15 cellular contexts compared by ENCODE assay signal in genomic region chr12:33116284-33116683, GRCh38.
DNase-seq lines count a peak whose midpoint lies in the region; ATAC-seq, FAIRE-seq and TF ChIP-seq lines count a peak whose summit lies in the region.
"Had no signal": no experiment of that assay in that cellular context is flagged by ENCODE, and none has a peak within 500 bp of the region (broad histone marks: within the 10 kb centered on the region; RNA-seq: fewer than 3 reads in every experiment).

No MANE protein-coding gene starts in this region.

- no peaks in the 10 kb centered on the region for H3K79me1 ChIP-seq in H1 (ENCODE audit: low read depth, low read length)

- H3K27me3 ChIP-seq in HUES64 (ENCODE audit: insufficient read depth, low read length) (no peaks in the 10 kb centered on the region), H1 (replicated peaks in 1 of 4; ENCODE audit: control insufficient read depth in 3 of 4, extremely low read depth in 1 of 4, insufficient read depth in 3 of 4, low read length in 3 of 4) (no peaks in the 10 kb centered on the region), lower lobe of right lung (ENCODE audit: low read depth) (no peaks in the 10 kb centered on the region)

- no peak overlapping the region; a peak in 1 of 4 replicates for H3K4me2 ChIP-seq in H1 (ENCODE audit: insufficient read depth in 1 of 2, low read depth in 2 of 2, low read length in 2 of 2)

- no peak overlapping the region for H4K91ac ChIP-seq in H1 (replicated peaks; ENCODE audit: insufficient read length, low read length)

- H3K4me3 ChIP-seq in HUES64 (ENCODE audit: low read length) = no peak overlapping the region
- no peak overlapping the region for H3K4me3 ChIP-seq in H1 (ENCODE audit: extremely low read depth in 1 of 4, insufficient read depth in 2 of 4, low read depth in 3 of 4, low read length in 4 of 4)
- no peak overlapping the region for H3K4me3 ChIP-seq in lower lobe of right lung
- H3K4me3 ChIP-seq: K562 had no signal

- no peak overlapping the region for H3K27ac Mint-ChIP-seq in activated T-helper 17 cell treated with anti-CD3 and anti-CD28 coated beads, Interleukin-2, amount 50 U/mL, for 72 hours
- H3K27ac Mint-ChIP-seq: HFFc6 had no signal

- no peak overlapping the region for H2BK120ac ChIP-seq in H1 (replicated peaks; ENCODE audit: low read depth, low read length)

- H2BK12ac ChIP-seq in H1 (ENCODE audit: low read depth, low read length) = peak overlapping the region; percentile 7; the same call in 1 of the 2 replicates

- H4K20me1 ChIP-seq in H1 (replicated peaks in 1 of 2; ENCODE audit: control insufficient read depth in 1 of 2, insufficient read depth in 2 of 2, low read length in 2 of 2) = no peaks in the 10 kb centered on the region

- no peak overlapping the region for H3K14ac ChIP-seq in H1 (ENCODE audit: insufficient read length)

- intact Hi-C loops in lower lobe of right lung (cut with DNase I) = no loop called here

- H2BK5ac ChIP-seq in H1 (ENCODE audit: low read depth, low read length) = no peak overlapping the region

- WGBS in HUES64 = 44% methylated on average over 1 of the region's 1 CpG
- WGBS in H1 (ENCODE audit: extremely low coverage in 1 of 2, insufficient coverage in 1 of 2, insufficient read length in 1 of 2, insufficient replicate concordance in 2 of 2, low coverage in 1 of 2, low lambda C conversion rate in 2 of 2, missing lambda C conversion rate in 1 of 2), 2 experiments = 39% methylated on average over 1 of the region's 1 CpG; no CpG with 5 or more reads in 1 of the 2 experiments

- no peak overlapping the region for H4K5ac ChIP-seq in H1 (ENCODE audit: insufficient read length, low read depth, low read length)

- peak overlapping the region; percentile 50; the same call in 1 of the 2 replicates for H2AFZ ChIP-seq in H1 (ENCODE audit: low read length)

- H3K23me2 ChIP-seq in H1 (ENCODE audit: low read depth, low read length) = peaks cover 4% of the 10 kb centered on the region; the same call in 1 of the 2 replicates

- DNase-seq in H1 (ENCODE audit: low read depth in 1 of 2, low spot score in 2 of 2) = no peak
- peak; percentile 10 for DNase-seq in iPS-NIHi11 (ENCODE audit: low spot score)
- no peak for DNase-seq in lower lobe of right lung
- DNase-seq in NCI-H2081 (lab: John Stamatoyannopoulos, UW) = no peak
- DNase-seq in NCI-H1694 treated with DMSO at 0.1 percent for 48 hours (lab: John Stamatoyannopoulos, UW) = no peak
- DNase-seq: COR-L47, HFFc6, NCI-H1048, NCI-H1436 treated with DMSO at 0.1 percent for 48 hours, NCI-H524, SHP77 had no signal

- TF ChIP-seq POLR2A in H1 (IDR thresholded peaks at IDR 0.05; ENCODE audit: control extremely low read depth in 1 of 2, low read depth in 2 of 2, low read length in 2 of 2) = no peak

- no peak overlapping the region for H3K56ac ChIP-seq in H1 (replicated peaks; ENCODE audit: insufficient read length, low read depth, low read length)

- H3K23ac ChIP-seq in H1 (ENCODE audit: insufficient read length) = no peak overlapping the region

- H3K4me1 ChIP-seq in HUES64 (ENCODE audit: insufficient read depth, low read length) = peaks cover 26% of the 10 kb centered on the region
- peaks cover 0 to 7% (median 4%) of the 10 kb centered on the region in 4 experiments; a peak in 5 of 7 replicates for H3K4me1 ChIP-seq in H1 (replicated peaks in 1 of 4; ENCODE audit: control insufficient read depth in 3 of 4, insufficient read depth in 4 of 4, low read length in 3 of 4)
- H3K4me1 ChIP-seq in lower lobe of right lung = no peaks in the 10 kb centered on the region

- POLR2A ChIA-PET in H1 (lab: Charles Lee; ENCODE audit: partially characterized antibody) = interaction anchor here (0.7 kb wide), 1 partner anchor 65 kb away, joined by 3 read pairs; no protein-coding TSS in a partner anchor

- no peak overlapping the region for H3K4me3 Mint-ChIP-seq in activated T-helper 17 cell treated with anti-CD3 and anti-CD28 coated beads, Interleukin-2, amount 50 U/mL, for 72 hours
- H3K4me3 Mint-ChIP-seq: HFFc6 had no signal

- CTCF ChIA-PET in H1 (lab: Charles Lee; ENCODE audit: partially characterized antibody) = no interaction called here

- H3K27ac ChIP-seq in HUES64 (ENCODE audit: low read depth, low read length) (0 out of 2 replicates have a peak overlapping the region, but pooled peaks have one; percentile 25), H1 (ENCODE audit: low read depth, low read length) (no peak overlapping the region), lower lobe of right lung (no peak overlapping the region)

- H3K9ac ChIP-seq in HUES64 (ENCODE audit: low read depth, low read length) = peak overlapping the region; percentile 51; the same call in 1 of the 2 replicates
- H3K9ac ChIP-seq in H1 (replicated peaks in 1 of 4; ENCODE audit: extremely low read depth in 1 of 4, low read depth in 3 of 4, low read length in 3 of 4) = no peak overlapping the region

- no peak overlapping the region for H4K8ac ChIP-seq in H1 (ENCODE audit: extremely low read depth, insufficient read depth, low read length)

- no peak overlapping the region for H3K18ac ChIP-seq in H1 (ENCODE audit: extremely low read depth, low read length)

- H3K9me3 ChIP-seq in HUES64 (ENCODE audit: insufficient read depth, low read depth, low read length) (no peaks in the 10 kb centered on the region), H1 (ENCODE audit: insufficient read depth in 2 of 2, low read depth in 1 of 2, low read length in 1 of 2) (no peaks in the 10 kb centered on the region), lower lobe of right lung (no peaks in the 10 kb centered on the region)

- no peaks in the 10 kb centered on the region for H3K36me3 Mint-ChIP-seq in activated T-helper 17 cell treated with anti-CD3 and anti-CD28 coated beads, Interleukin-2, amount 50 U/mL, for 72 hours (ENCODE audit: low read depth)

- TF ChIP-seq CTCF in H1 (IDR thresholded peaks at IDR 0.05; ENCODE audit: control extremely low read depth in 1 of 3, insufficient read depth in 1 of 3, low read depth in 1 of 3, low read length in 3 of 3) (no peak), lower lobe of right lung (IDR thresholded peaks at IDR 0.05) (no peak)

- no peak overlapping the region for H2BK20ac ChIP-seq in H1 (ENCODE audit: low read length)

- H2AK5ac ChIP-seq in H1 (ENCODE audit: low read depth, low read length) = no peak overlapping the region

- TF ChIP-seq EP300 in H1 (IDR thresholded peaks at IDR 0.05; ENCODE audit: borderline replicate concordance in 1 of 2, low read depth in 2 of 2, low read length in 2 of 2) = no peak

- H3K4me1 Mint-ChIP-seq in activated T-helper 17 cell treated with anti-CD3 and anti-CD28 coated beads, Interleukin-2, amount 50 U/mL, for 72 hours = no peaks in the 10 kb centered on the region

- no peak for TF ChIP-seq RAD21 in H1 (IDR thresholded peaks at IDR 0.05 in 1 of 2, conservative IDR thresholded peaks at IDR 0.05 in 1 of 2; ENCODE audit: low read depth in 2 of 2, low read length in 2 of 2)

- H3K27me3 Mint-ChIP-seq in activated T-helper 17 cell treated with anti-CD3 and anti-CD28 coated beads, Interleukin-2, amount 50 U/mL, for 72 hours = no peaks in the 10 kb centered on the region

- no peak overlapping the region for H3K4ac ChIP-seq in H1 (replicated peaks; ENCODE audit: insufficient read length, low read depth, low read length)

- FAIRE-seq in H1 (lab: Jason Lieb, UNC) = no peak
- FAIRE-seq: K562, RCC 7860 had no signal

- H3K36me3 ChIP-seq in HUES64 (ENCODE audit: insufficient read depth, low read length) (no peaks in the 10 kb centered on the region), H1 (ENCODE audit: control insufficient read depth in 2 of 4, insufficient read depth in 4 of 4, low read length in 3 of 4) (no peaks in the 10 kb centered on the region), lower lobe of right lung (no peaks in the 10 kb centered on the region)

- H3K79me2 ChIP-seq in H1 (ENCODE audit: control insufficient read depth in 1 of 2, insufficient read depth in 2 of 2, low read length in 2 of 2) = no peaks in the 10 kb centered on the region

- peaks cover 4% of the 10 kb centered on the region for H3K9me3 Mint-ChIP-seq in activated T-helper 17 cell treated with anti-CD3 and anti-CD28 coated beads, Interleukin-2, amount 50 U/mL, for 72 hours

- no peak for ATAC-seq in lower lobe of right lung
- ATAC-seq in activated T-helper 17 cell treated with anti-CD3 and anti-CD28 coated beads, Interleukin-2, amount 50 U/mL, for 72 hours (replicated peaks) = no peak
- ATAC-seq: K562 had no signal

- no peak overlapping the region for H2BK15ac ChIP-seq in H1 (ENCODE audit: low read length)

TF ChIP-seq in H1, 55 proteins besides CTCF, POLR2A, EP300 and RAD21:
- TF ChIP-seq TAF1 (IDR thresholded peaks at IDR 0.05; ENCODE audit: low read depth, low read length) (no peak), JUND (IDR thresholded peaks at IDR 0.05; ENCODE audit: low read length) (peak; percentile 64; the same call in 1 of the 2 replicates), SUZ12 (IDR thresholded peaks at IDR 0.05; ENCODE audit: low read length) (no peak), JUN (IDR thresholded peaks at IDR 0.05; ENCODE audit: low read depth, low read length) (peak; percentile 49; the same call in 1 of the 2 replicates), EGR1 (IDR thresholded peaks at IDR 0.05; ENCODE audit: borderline replicate concordance, low read depth, low read length) (no peak), EZH2 (IDR thresholded peaks at IDR 0.05; ENCODE audit: low read depth, low read length, severe bottlenecking) (no peak), SIX5 (IDR thresholded peaks at IDR 0.05; ENCODE audit: low read depth, low read length) (no peak), NRF1 (IDR thresholded peaks at IDR 0.05; ENCODE audit: low read depth, low read length) (no peak), RFX5 (IDR thresholded peaks at IDR 0.05; ENCODE audit: borderline replicate concordance, low read depth, low read length) (no peak), FOSL1 (IDR thresholded peaks at IDR 0.05; ENCODE audit: insufficient read depth, low read depth, low read length) (no peak)
